22 cellular contexts compared by ENCODE assay signal in genomic region chr10:21894648-21895342, GRCh38.
DNase-seq lines count a peak whose midpoint lies in the region; ATAC-seq, FAIRE-seq and TF ChIP-seq lines count a peak whose summit lies in the region.
"Had no signal": no experiment of that assay in that cellular context is flagged by ENCODE, and none has a peak within 500 bp of the region (broad histone marks: within the 10 kb centered on the region; RNA-seq: fewer than 3 reads in every experiment).

No MANE protein-coding gene starts in this region.

- no peak for TF ChIP-seq POLR2A in GM12878 (IDR thresholded peaks at IDR 0.05; ENCODE audit: low read depth, low read length)
- TF ChIP-seq POLR2A in prostate gland (IDR thresholded peaks at IDR 0.05): no peak

- CTCF ChIA-PET in GM12878 (lab: Yijun Ruan, JAX) (no interaction called here), HEK293T (lab: Yijun Ruan, JAX) (no interaction called here)

- H3K4me3 ChIP-seq in GM12864 (ENCODE audit: low read depth, low read length) (no peak overlapping the region), GM12878 (0 out of 2 replicates have a peak overlapping the region, but pooled peaks have one; percentile 5), H7 (ENCODE audit: insufficient read depth, low read depth, low read length) (no peak overlapping the region), prostate gland (no peak overlapping the region)
- H3K4me3 ChIP-seq: Peyer's patch had no signal

- no peak for TF ChIP-seq EP300 in GM12878 (IDR thresholded peaks at IDR 0.05; ENCODE audit: borderline replicate concordance in 1 of 2, control insufficient read depth in 1 of 2, low read depth in 2 of 2, low read length in 2 of 2)

- no TSS peak for BruUV-seq in GM12878 (replicated peaks; lab: Mats Ljungman, UMichigan)

- FAIRE-seq in GM12878 (lab: Jason Lieb, UNC): no peak
- FAIRE-seq: G401.6, GM18507 had no signal

- in situ Hi-C loops in GM12878 (cut with MboI): no loop called here

- intact Hi-C loops in GM12878 (cut with micrococcal nuclease; ENCODE audit: unreplicated experiment): no loop called here
- intact Hi-C loops in prostate gland (cut with DNase I): no loop called here

- peaks cover 0 to 3% of the 10 kb centered on the region in 2 experiments for H3K36me3 ChIP-seq in GM12878 (ENCODE audit: control insufficient read depth in 2 of 2, insufficient read depth in 2 of 2, low read length in 1 of 2)
- H3K36me3 ChIP-seq in H7 (replicated peaks; ENCODE audit: control insufficient read depth, insufficient read depth, low read length): no peaks in the 10 kb centered on the region
- no peaks in the 10 kb centered on the region for H3K36me3 ChIP-seq in prostate gland

- H3K27me3 ChIP-seq in GM12878 (replicated peaks in 1 of 2; ENCODE audit: control insufficient read depth in 2 of 2, insufficient read depth in 2 of 2, low read length in 1 of 2): no peaks in the 10 kb centered on the region
- no peaks in the 10 kb centered on the region for H3K27me3 ChIP-seq in H7 (ENCODE audit: control insufficient read depth, insufficient read depth, low read length)
- no peaks in the 10 kb centered on the region for H3K27me3 ChIP-seq in prostate gland (replicated peaks; ENCODE audit: insufficient read depth)
- H3K27me3 ChIP-seq: Peyer's patch had no signal

- H4K20me1 ChIP-seq in GM12878 (ENCODE audit: control insufficient read depth, insufficient read depth): no peaks in the 10 kb centered on the region

- H3K4me2 ChIP-seq in GM12878 (ENCODE audit: control insufficient read depth, insufficient read depth): peak overlapping the region; percentile 56

- DNase-seq in GM12864 (ENCODE audit: low read depth) (peak; percentile 21), GM12878 (ENCODE audit: low read depth, low spot score) (no peak), HEK293T (ENCODE audit: extremely low spot score) (no peak), H7 (no peak), islet precursor cell (no peak), prostate gland (ENCODE audit: low spot score) (no peak)
- DNase-seq: Calu3; CD8-positive, alpha-beta memory T cell; DMS153; HFFc6; Karpas-422; MV-4-11; NCI-H187; NCI-H446; NCI-H69; Peyer's patch had no signal

- TF ChIP-seq CTCF in GM12864 (IDR thresholded peaks at IDR 0.05; ENCODE audit: low read depth, low read length, missing control alignments) (no peak), GM12878 (IDR thresholded peaks at IDR 0.05 in 2 of 3, conservative IDR thresholded peaks at IDR 0.05 in 1 of 3; ENCODE audit: control insufficient read depth in 2 of 3, extremely low read depth in 1 of 3, insufficient read depth in 1 of 3, low read depth in 3 of 3, low read length in 3 of 3) (no peak), prostate gland (IDR thresholded peaks at IDR 0.05) (no peak)

- TF ChIP-seq RAD21 in GM12878 (IDR thresholded peaks at IDR 0.05; ENCODE audit: insufficient read depth, low read depth, low read length): no peak

- POLR2A ChIA-PET in GM12878 (lab: Charles Lee): no interaction called here
- POLR2A ChIA-PET in HEK293T (lab: Yijun Ruan, JAX): no interaction called here

- H3K27ac ChIP-seq in GM12878 (ENCODE audit: control insufficient read depth, insufficient read depth): peak overlapping the region; percentile 49
- H3K27ac ChIP-seq in prostate gland: no peak overlapping the region
- H3K27ac ChIP-seq: C4-2B, Peyer's patch had no signal

- SMC1A ChIA-PET in GM12878 (lab: Charles Lee; ENCODE audit: uncharacterized antibody, unreplicated experiment): interaction anchor here (0.6 kb wide), 1 partner anchor 322 kb away, joined by 4 read pairs; no protein-coding TSS in a partner anchor

- 0 out of 2 replicates have a peak overlapping the region, but pooled peaks have one; percentile 8 for H3K9ac ChIP-seq in GM12878 (ENCODE audit: control insufficient read depth, insufficient read depth, low read length)

- H3K9me3 ChIP-seq in GM12878 (replicated peaks; ENCODE audit: control insufficient read depth, insufficient read depth, low read length) (peaks cover 7% of the 10 kb centered on the region), prostate gland (no peaks in the 10 kb centered on the region)

- H3K4me1 ChIP-seq in GM12878 (ENCODE audit: control insufficient read depth, insufficient read depth, low read length): peaks cover 28% of the 10 kb centered on the region
- no peaks in the 10 kb centered on the region for H3K4me1 ChIP-seq in prostate gland (replicated peaks)
- H3K4me1 ChIP-seq: Peyer's patch had no signal

- RAD21 ChIA-PET in GM12878 (lab: Charles Lee; ENCODE audit: unreplicated experiment): no interaction called here

- peak; percentile 55 for ATAC-seq in GM18517 (IDR thresholded peaks at IDR 0.05; ENCODE audit: unreplicated experiment)
- ATAC-seq in HG02678 (IDR thresholded peaks at IDR 0.05; ENCODE audit: unreplicated experiment): peak; percentile 43
- ATAC-seq in GM12878: peak; percentile 73
- ATAC-seq: SK-N-SH treated with all-trans-retinoic acid at 6 μM for 48 hours had no signal

- WGBS in GM12878 (ENCODE audit: insufficient coverage, insufficient replicate concordance, low lambda C conversion rate, missing lambda C conversion rate): 77% methylated on average over 4 of the region's 4 CpGs
- 89% methylated on average over 4 of the region's 4 CpGs for WGBS in prostate gland

- H3K79me2 ChIP-seq in GM12878 (ENCODE audit: control insufficient read depth, insufficient read depth, low read length): no peaks in the 10 kb centered on the region

- peak overlapping the region; percentile 15; the same call in 1 of the 2 replicates for H2AFZ ChIP-seq in GM12878 (ENCODE audit: control insufficient read depth, low read depth, low read length)

TF ChIP-seq in GM12878, 131 proteins besides CTCF, POLR2A, EP300 and RAD21:
- TF ChIP-seq TCF7 (IDR thresholded peaks at IDR 0.05; ENCODE audit: borderline replicate concordance) (0 out of 2 replicates have a peak, but pooled peaks have one; percentile 8), YY1 (IDR thresholded peaks at IDR 0.05; ENCODE audit: low read depth, low read length) (peak; percentile 57; the same call in 1 of the 2 replicates), SIN3A (IDR thresholded peaks at IDR 0.05; ENCODE audit: low read depth, low read length) (no peak), MEF2A (IDR thresholded peaks at IDR 0.05; ENCODE audit: insufficient read depth, low read depth, low read length) (0 out of 2 replicates have a peak, but pooled peaks have one; percentile 17), FOXM1 (IDR thresholded peaks at IDR 0.05; ENCODE audit: low read depth, low read length) (no peak), ESRRA (IDR thresholded peaks at IDR 0.05; ENCODE audit: low read length) (no peak)
TF ChIP-seq in GM12878: peak in this region for 3.

TF ChIP-seq in HEK293T, 16 proteins besides CTCF, POLR2A, EP300 and RAD21:
- no peak for TF ChIP-seq FOXK2 (IDR thresholded peaks at IDR 0.05)
- no peak for TF ChIP-seq ZNF384 (IDR thresholded peaks at IDR 0.05)
- TF ChIP-seq LEF1 (IDR thresholded peaks at IDR 0.05; ENCODE audit: borderline replicate concordance): no peak
- TF ChIP-seq HDGF (IDR thresholded peaks at IDR 0.05; ENCODE audit: borderline replicate concordance): no peak
- no peak for TF ChIP-seq FOXA1 (IDR thresholded peaks at IDR 0.05)
- TF ChIP-seq SUZ12 (IDR thresholded peaks at IDR 0.05): no peak
- TF ChIP-seq, protein P1, sequence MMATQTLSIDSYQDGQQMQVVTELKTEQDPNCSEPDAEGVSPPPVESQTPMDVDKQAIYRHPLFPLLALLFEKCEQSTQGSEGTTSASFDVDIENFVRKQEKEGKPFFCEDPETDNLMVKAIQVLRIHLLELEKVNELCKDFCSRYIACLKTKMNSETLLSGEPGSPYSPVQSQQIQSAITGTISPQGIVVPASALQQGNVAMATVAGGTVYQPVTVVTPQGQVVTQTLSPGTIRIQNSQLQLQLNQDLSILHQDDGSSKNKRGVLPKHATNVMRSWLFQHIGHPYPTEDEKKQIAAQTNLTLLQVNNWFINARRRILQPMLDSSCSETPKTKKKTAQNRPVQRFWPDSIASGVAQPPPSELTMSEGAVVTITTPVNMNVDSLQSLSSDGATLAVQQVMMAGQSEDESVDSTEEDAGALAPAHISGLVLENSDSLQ (IDR thresholded peaks at IDR 0.05): no peak
- no peak for TF ChIP-seq SP1 (IDR thresholded peaks at IDR 0.05)
- no peak for TF ChIP-seq CTBP1 (IDR thresholded peaks at IDR 0.05; ENCODE audit: borderline replicate concordance)
- TF ChIP-seq FOXM1 (IDR thresholded peaks at IDR 0.05; ENCODE audit: borderline replicate concordance): no peak
- no peak for TF ChIP-seq BHLHE40 (IDR thresholded peaks at IDR 0.05; ENCODE audit: borderline replicate concordance)
- TF ChIP-seq ARNT (IDR thresholded peaks at IDR 0.05): no peak
- TF ChIP-seq NFRKB (IDR thresholded peaks at IDR 0.05): no peak
- no peak for TF ChIP-seq TARDBP (IDR thresholded peaks at IDR 0.05)
- TF ChIP-seq L3MBTL2 (conservative IDR thresholded peaks at IDR 0.05): no peak
